ENCODE assay signal across 19 cellular contexts in the genomic region with DNA sequence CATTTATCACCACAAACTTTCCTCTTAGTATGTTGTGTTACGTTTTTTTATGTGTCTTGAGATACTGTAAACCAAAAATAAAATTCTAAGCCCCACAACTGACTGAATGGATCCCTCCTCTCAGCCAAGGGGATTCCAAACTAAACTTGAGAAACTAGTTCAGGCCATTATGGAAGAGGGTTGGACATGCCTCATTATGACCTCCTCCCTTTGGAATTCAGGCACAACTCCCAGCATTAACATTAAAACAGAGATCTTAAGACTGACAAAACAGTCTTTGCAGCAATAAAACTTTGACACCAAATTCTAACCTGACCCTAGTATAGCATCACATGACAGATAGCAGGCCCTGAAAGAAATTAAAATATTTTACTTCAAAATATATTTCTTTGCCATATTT. TPM values are rescaled to one million over a fixed set of nuclear protein-coding genes. Genes with fewer than 3 reads are reported as not detected.
A peak's percentile ranks its signal among the peaks of the same experiment; 100 is the strongest.
DNase-seq lines count a peak whose midpoint lies in the region; ATAC-seq, FAIRE-seq and TF ChIP-seq lines count a peak whose summit lies in the region.
"Had no signal": no experiment of that assay in that cellular context is flagged by ENCODE, and none has a peak within 500 bp of the region (broad histone marks: within the 10 kb centered on the region; RNA-seq: fewer than 3 reads in every experiment).

No MANE protein-coding gene starts in this region.

- no peak for TF ChIP-seq CTCF in AG10803 (conservative IDR thresholded peaks at IDR 0.05; ENCODE audit: low read length)
- TF ChIP-seq CTCF in RWPE1 (conservative IDR thresholded peaks at IDR 0.05; ENCODE audit: low read depth) = no peak
- TF ChIP-seq CTCF in esophagus squamous epithelium (IDR thresholded peaks at IDR 0.05) = no peak
- no peak for TF ChIP-seq CTCF in pancreas (IDR thresholded peaks at IDR 0.05)

- peak in 2 of 4 donors; percentile 22 to 40 for ATAC-seq in pancreas
- ATAC-seq: naive thymus-derived CD4-positive, alpha-beta T cell had no signal

- CTCF ChIA-PET in RWPE1 (lab: Yijun Ruan, JAX) = no interaction called here

- H3K4me1 Mint-ChIP-seq in activated T-helper 1 cell treated with anti-CD3 and anti-CD28 coated beads, Interleukin-12 subunit alpha, Interleukin-12 subunit beta, Interleukin-2, Interleukin-4 antibody, amounts not matched to agents 30 ng/mL and 10 ng/mL and 1 ng/mL, durations not matched to agents 14 hours and 24 hours and 36 hours (ENCODE audit: low read depth) = no peaks in the 10 kb centered on the region
- H3K4me1 Mint-ChIP-seq: naive thymus-derived CD4-positive, alpha-beta T cell had no signal

- H3K27me3 Mint-ChIP-seq in activated T-helper 1 cell treated with anti-CD3 and anti-CD28 coated beads, Interleukin-12 subunit alpha, Interleukin-12 subunit beta, Interleukin-2, Interleukin-4 antibody, amounts not matched to agents 30 ng/mL and 10 ng/mL and 1 ng/mL, durations not matched to agents 14 hours and 24 hours and 36 hours (ENCODE audit: insufficient read depth) = peaks cover 1% of the 10 kb centered on the region

- no peaks in the 10 kb centered on the region for H3K36me3 Mint-ChIP-seq in activated T-helper 1 cell treated with anti-CD3 and anti-CD28 coated beads, Interleukin-12 subunit alpha, Interleukin-12 subunit beta, Interleukin-2, Interleukin-4 antibody, amounts not matched to agents 30 ng/mL and 10 ng/mL and 1 ng/mL, durations not matched to agents 14 hours and 24 hours and 36 hours (ENCODE audit: low read depth)
- H3K36me3 Mint-ChIP-seq: activated CD4-positive, alpha-beta memory T cell treated with anti-CD3 and anti-CD28 coated beads for 36 hours; naive thymus-derived CD4-positive, alpha-beta T cell had no signal

- 9 to 33% methylated on average over 1 of the region's 1 CpG for WGBS in esophagus squamous epithelium, 2 donors
- 54 to 55% methylated on average over 1 of the region's 1 CpG for WGBS in pancreas, 2 donors

- no peak for TF ChIP-seq POLR2A in esophagus squamous epithelium (IDR thresholded peaks at IDR 0.05)

- H3K27me3 ChIP-seq in esophagus squamous epithelium (no peaks in the 10 kb centered on the region), pancreas (no peaks in the 10 kb centered on the region)
- H3K27me3 ChIP-seq: tibial nerve had no signal

- H3K4me1 ChIP-seq in esophagus squamous epithelium (peaks cover 15 to 47% (median 27%) of the 10 kb centered on the region in 3 donors), pancreas (no peaks in the 10 kb centered on the region)

- no peak overlapping the region for H3K4me3 ChIP-seq in AG10803 (ENCODE audit: low read length)
- no peak overlapping the region for H3K4me3 ChIP-seq in esophagus squamous epithelium
- H3K4me3 ChIP-seq in pancreas = no peak overlapping the region
- H3K4me3 ChIP-seq: tibial nerve had no signal

- FAIRE-seq in pancreas (lab: Jason Lieb, UNC) = peak; percentile 13
- FAIRE-seq: A204.1, islet of Langerhans had no signal

- no peak overlapping the region for H3K27ac ChIP-seq in RWPE1
- H3K27ac ChIP-seq in esophagus squamous epithelium = peak overlapping the region in 3 of 4 donors; percentile 4 to 65 (median 48)
- H3K27ac ChIP-seq in pancreas = no peak overlapping the region
- H3K27ac ChIP-seq in substantia nigra (ENCODE audit: low read depth, low read length, poor library complexity, severe bottlenecking) = no peak overlapping the region

- H3K4me3 Mint-ChIP-seq in activated T-helper 1 cell treated with anti-CD3 and anti-CD28 coated beads, Interleukin-12 subunit alpha, Interleukin-12 subunit beta, Interleukin-2, Interleukin-4 antibody, amounts not matched to agents 30 ng/mL and 10 ng/mL and 1 ng/mL, durations not matched to agents 14 hours and 24 hours and 36 hours = no peak overlapping the region
- H3K4me3 Mint-ChIP-seq: activated CD4-positive, alpha-beta memory T cell treated with anti-CD3 and anti-CD28 coated beads for 36 hours; naive thymus-derived CD4-positive, alpha-beta T cell; T-helper 2 cell treated with Interferon-gamma antibody and Interleukin-4, amounts not matched to agents 5 μg/mL and 100 μg/mL, for 36 hours had no signal

- H3K36me3 ChIP-seq in esophagus squamous epithelium (no peaks in the 10 kb centered on the region), pancreas (no peaks in the 10 kb centered on the region)
- H3K36me3 ChIP-seq: tibial nerve had no signal

- H3K9me3 ChIP-seq in esophagus squamous epithelium (no peaks in the 10 kb centered on the region), pancreas (no peaks in the 10 kb centered on the region)
- H3K9me3 ChIP-seq: tibial nerve had no signal

- H3K9me3 Mint-ChIP-seq in activated T-helper 1 cell treated with anti-CD3 and anti-CD28 coated beads, Interleukin-12 subunit alpha, Interleukin-12 subunit beta, Interleukin-2, Interleukin-4 antibody, amounts not matched to agents 30 ng/mL and 10 ng/mL and 1 ng/mL, durations not matched to agents 14 hours and 24 hours and 36 hours = no peaks in the 10 kb centered on the region
- H3K9me3 Mint-ChIP-seq: activated CD4-positive, alpha-beta memory T cell treated with anti-CD3 and anti-CD28 coated beads for 36 hours; naive thymus-derived CD4-positive, alpha-beta T cell; T-helper 2 cell treated with Interferon-gamma antibody and Interleukin-4, amounts not matched to agents 5 μg/mL and 100 μg/mL, for 36 hours had no signal

- POLR2A ChIA-PET in RWPE1 (lab: Yijun Ruan, JAX; ENCODE audit: low non-redundant PET) = interaction anchor here (0.6 kb wide), 1 partner anchor 165 kb away, joined by 4 read pairs; no protein-coding TSS in a partner anchor

- DNase-seq in AG10803 (ENCODE audit: low read depth) = peak; percentile 67
- peak; percentile 24 for DNase-seq in RWPE1 (ENCODE audit: low spot score)
- no peak for DNase-seq in esophagus squamous epithelium (lab: John Stamatoyannopoulos, UW)
- no peak for DNase-seq in pancreas
- DNase-seq in activated CD4-positive, alpha-beta T cell treated with anti-CD3 and anti-CD28 coated beads for 1 hour = no peak
- no peak for DNase-seq in activated effector memory CD4-positive, alpha-beta T cell treated with anti-CD3 and anti-CD28 coated beads, Interleukin-2, amount 50 U/mL, for 16 hours
- DNase-seq in activated T-helper 1 cell treated with anti-CD3 and anti-CD28 coated beads, Interleukin-12 subunit alpha, Interleukin-12 subunit beta, Interleukin-2, Interleukin-4 antibody, amounts not matched to agents 30 ng/mL and 10 ng/mL and 1 ng/mL, durations not matched to agents 14 hours and 24 hours and 36 hours (ENCODE audit: low spot score) = no peak
- no peak for DNase-seq in substantia nigra (lab: John Stamatoyannopoulos, UW)
- DNase-seq: activated CD4-positive, alpha-beta memory T cell treated with anti-CD3 and anti-CD28 coated beads for 36 hours; activated gamma-delta T cell treated with Interleukin-2 at 50 U/mL for 16 hours; central memory CD4-positive, alpha-beta T cell; COR-L47; naive thymus-derived CD4-positive, alpha-beta T cell; NCI-H1105; NCI-H510A had no signal

- intact Hi-C loops in esophagus squamous epithelium (cut with DNase I) (no loop called here), pancreas (cut with DNase I) (no loop called here)
- intact Hi-C loops in activated T-helper 1 cell treated with anti-CD3 and anti-CD28 coated beads, Interleukin-12 subunit alpha, Interleukin-12 subunit beta, Interleukin-2, Interleukin-4 antibody, amounts not matched to agents 30 ng/mL and 10 ng/mL and 1 ng/mL, durations not matched to agents 14 hours and 24 hours and 36 hours (cut with micrococcal nuclease) = no loop called here

- H3K27ac Mint-ChIP-seq in activated T-helper 1 cell treated with anti-CD3 and anti-CD28 coated beads, Interleukin-12 subunit alpha, Interleukin-12 subunit beta, Interleukin-2, Interleukin-4 antibody, amounts not matched to agents 30 ng/mL and 10 ng/mL and 1 ng/mL, durations not matched to agents 14 hours and 24 hours and 36 hours = no peak overlapping the region
- H3K27ac Mint-ChIP-seq: activated CD4-positive, alpha-beta memory T cell treated with anti-CD3 and anti-CD28 coated beads for 36 hours; naive thymus-derived CD4-positive, alpha-beta T cell; T-helper 2 cell treated with Interferon-gamma antibody and Interleukin-4, amounts not matched to agents 5 μg/mL and 100 μg/mL, for 36 hours had no signal

RNA-seq across cellular contexts. Expression of a gene that starts 51.1 kb away (rescaled TPM):
- total RNA-seq in esophagus squamous epithelium (1 to 10 TPM; 3.9 to 7.8 (median 7.3) TPM), pancreas (under 1 TPM in 5 of 6 donors, not detected in 1; 0.12 to 0.97 (median 0.73) TPM)
- under 1 TPM; 0.14 to 0.49 TPM for polyA plus RNA-seq in pancreas
- total RNA-seq in activated T-helper 1 cell treated with anti-CD3 and anti-CD28 coated beads, Interleukin-12 subunit alpha, Interleukin-12 subunit beta, Interleukin-2, Interleukin-4 antibody, amounts not matched to agents 30 ng/mL and 10 ng/mL and 1 ng/mL, durations not matched to agents 14 hours and 24 hours and 36 hours = 0.26 and 0.44 TPM in 2 replicates

Comparison
In these comparisons a context has a peak if more than half of its experiments do, and no peak if none do; other contexts are left out.
1. DNase-seq: peak in AG10803 (single experiment) and RWPE1 (single experiment); none in esophagus squamous epithelium (single experiment), pancreas (0 of 6), activated CD4-positive, alpha-beta T cell treated with anti-CD3 and anti-CD28 coated beads for 1 hour (single experiment), activated effector memory CD4-positive, alpha-beta T cell treated with anti-CD3 and anti-CD28 coated beads, Interleukin-2, amount 50 U/mL, for 16 hours (single experiment), activated T-helper 1 cell treated with anti-CD3 and anti-CD28 coated beads, Interleukin-12 subunit alpha, Interleukin-12 subunit beta, Interleukin-2, Interleukin-4 antibody, amounts not matched to agents 30 ng/mL and 10 ng/mL and 1 ng/mL, durations not matched to agents 14 hours and 24 hours and 36 hours (single experiment) and substantia nigra (0 of 49).
2. H3K27ac ChIP-seq: peak in esophagus squamous epithelium (3 of 4); none in RWPE1 (single experiment), pancreas (0 of 4) and substantia nigra (single experiment).